40 cellular contexts compared by ENCODE assay signal in the genomic region with DNA sequence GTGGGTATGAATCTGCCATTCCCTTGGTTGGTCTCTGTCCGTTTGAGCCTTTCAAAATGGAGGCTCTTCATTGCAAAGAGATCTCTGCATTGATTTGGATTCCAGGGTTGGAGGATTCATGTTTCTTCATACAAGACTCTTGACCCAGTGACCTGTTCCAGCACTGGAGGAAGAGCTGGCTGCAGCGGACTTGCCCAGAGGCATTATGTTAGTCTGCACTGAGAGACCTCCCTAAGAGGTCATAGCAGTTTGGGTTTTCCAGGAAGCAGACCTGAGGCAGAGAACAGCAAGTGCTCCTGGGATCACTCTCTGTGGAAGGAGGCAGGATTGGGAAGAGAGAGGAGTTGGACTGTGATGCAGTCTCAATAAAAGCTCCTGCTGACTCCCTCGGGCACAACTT. TPM values are rescaled to one million over a fixed set of nuclear protein-coding genes. Genes with fewer than 3 reads are reported as not detected.
"Had no signal": no experiment of that assay in that cellular context is flagged by ENCODE, and none has a peak within 500 bp of the region (broad histone marks: within the 10 kb centered on the region; RNA-seq: fewer than 3 reads in every experiment).

No MANE protein-coding gene starts in this region.

- H3K27me3 ChIP-seq: ascending aorta, brain microvascular endothelial cell, breast epithelium, cardiac muscle cell had no signal

- H3K9me3 ChIP-seq: adrenal gland, ascending aorta, body of pancreas, breast epithelium had no signal

- H3K27ac ChIP-seq: adrenal gland, ascending aorta, body of pancreas, brain microvascular endothelial cell, breast epithelium, cardiac muscle cell had no signal

- H3K27ac Mint-ChIP-seq: activated naive CD4-positive, alpha-beta T cell treated with anti-CD3 and anti-CD28 coated beads for 36 hours; activated naive CD4-positive, alpha-beta T cell treated with anti-CD3 and anti-CD28 coated beads, Interleukin-2, amount 10 ng/mL, durations not matched to agents 7 days and 5 days; activated naive CD4-positive, alpha-beta T cell treated with anti-CD3 and anti-CD28 coated beads, Interleukin-2, amount 50 U/mL, for 24 hours; activated naive CD4-positive, alpha-beta T cell treated with anti-CD3 and anti-CD28 coated beads, Interleukin-2, amount 50 U/mL, for 72 hours; activated naive CD8-positive, alpha-beta T cell; activated naive CD8-positive, alpha-beta T cell treated with anti-CD3 and anti-CD28 coated beads for 36 hours; activated naive CD8-positive, alpha-beta T cell treated with anti-CD3 and anti-CD28 coated beads, Interleukin-2, amount 10 ng/mL, durations not matched to agents 7 days and 5 days; activated naive CD8-positive, alpha-beta T cell treated with anti-CD3 and anti-CD28 coated beads, Interleukin-2, amount 50 U/mL, for 24 hours; activated T-cell treated with anti-CD3 and anti-CD28 coated beads, Interleukin-2, amount 50 U/mL, for 24 hours; activated T-cell treated with anti-CD3 and anti-CD28 coated beads, Interleukin-2, amount 50 U/mL, for 72 hours; activated T-helper 1 cell treated with anti-CD3 and anti-CD28 coated beads, Interleukin-12 subunit alpha, Interleukin-12 subunit beta, Interleukin-2, Interleukin-4 antibody, amounts not matched to agents 30 ng/mL and 10 ng/mL and 1 ng/mL, durations not matched to agents 14 hours and 24 hours and 36 hours; activated T-helper 17 cell treated with anti-CD3 and anti-CD28 coated beads, Interleukin-2, amount 50 U/mL, for 72 hours; activated T-helper 2 cell treated with anti-CD3 and anti-CD28 coated beads, Interferon-gamma antibody, Interleukin-2, Interleukin-4, amounts not matched to agents 10 μg/mL and 5 μg/mL and 100 μg/mL, durations not matched to agents 14 hours and 24 hours and 36 hours; brain had no signal

- H3K4me3 Mint-ChIP-seq: activated naive CD4-positive, alpha-beta T cell treated with anti-CD3 and anti-CD28 coated beads for 36 hours; activated naive CD4-positive, alpha-beta T cell treated with anti-CD3 and anti-CD28 coated beads, Interleukin-2, amount 10 ng/mL, durations not matched to agents 7 days and 5 days; activated naive CD4-positive, alpha-beta T cell treated with anti-CD3 and anti-CD28 coated beads, Interleukin-2, amount 50 U/mL, for 24 hours; activated naive CD8-positive, alpha-beta T cell; activated naive CD8-positive, alpha-beta T cell treated with anti-CD3 and anti-CD28 coated beads for 36 hours; activated naive CD8-positive, alpha-beta T cell treated with anti-CD3 and anti-CD28 coated beads, Interleukin-2, amount 10 ng/mL, durations not matched to agents 7 days and 5 days; activated naive CD8-positive, alpha-beta T cell treated with anti-CD3 and anti-CD28 coated beads, Interleukin-2, amount 50 U/mL, for 24 hours; activated T-cell treated with anti-CD3 and anti-CD28 coated beads, Interleukin-2, amount 50 U/mL, for 24 hours; activated T-cell treated with anti-CD3 and anti-CD28 coated beads, Interleukin-2, amount 50 U/mL, for 4 hours; activated T-cell treated with anti-CD3 and anti-CD28 coated beads, Interleukin-2, amount 50 U/mL, for 72 hours; activated T-helper 1 cell treated with anti-CD3 and anti-CD28 coated beads, Interleukin-12 subunit alpha, Interleukin-12 subunit beta, Interleukin-2, Interleukin-4 antibody, amounts not matched to agents 30 ng/mL and 10 ng/mL and 1 ng/mL, durations not matched to agents 14 hours and 24 hours and 36 hours; activated T-helper 17 cell treated with anti-CD3 and anti-CD28 coated beads, Interleukin-2, amount 50 U/mL, for 72 hours; brain; central memory CD8-positive, alpha-beta T cell had no signal

- H3K4me3 ChIP-seq: adrenal gland, ascending aorta, body of pancreas, breast epithelium, cardiac muscle cell had no signal

- DNase-seq: activated effector memory CD4-positive, alpha-beta T cell treated with anti-CD3 and anti-CD28 coated beads, Interleukin-2, amount 50 U/mL, for 16 hours; activated effector memory CD4-positive, alpha-beta T cell treated with Interleukin-2 at 50 U/mL for 16 hours; activated gamma-delta T cell; activated gamma-delta T cell treated with Interleukin-2 at 50 U/mL for 16 hours; activated naive CD4-positive, alpha-beta T cell; activated naive CD4-positive, alpha-beta T cell treated with anti-CD3 and anti-CD28 coated beads for 36 hours; activated naive CD4-positive, alpha-beta T cell treated with anti-CD3 and anti-CD28 coated beads, Interleukin-2, amount 10 ng/mL, durations not matched to agents 7 days and 5 days; activated naive CD4-positive, alpha-beta T cell treated with anti-CD3 and anti-CD28 coated beads, Interleukin-2, amount 50 U/mL, for 16 hours; activated naive CD4-positive, alpha-beta T cell treated with Interleukin-2 at 50 U/mL for 16 hours; activated naive CD8-positive, alpha-beta T cell treated with anti-CD3 and anti-CD28 coated beads for 36 hours; activated naive CD8-positive, alpha-beta T cell treated with anti-CD3 and anti-CD28 coated beads, Interleukin-2, amount 10 ng/mL, durations not matched to agents 7 days and 5 days; activated naive CD8-positive, alpha-beta T cell treated with anti-CD3 and anti-CD28 coated beads, Interleukin-2, amount 50 U/mL, for 24 hours; activated T-cell treated with anti-CD3 and anti-CD28 coated beads, Interleukin-2, amount 50 U/mL, for 1 hour; activated T-cell treated with anti-CD3 and anti-CD28 coated beads, Interleukin-2, amount 50 U/mL, for 24 hours; activated T-cell treated with anti-CD3 and anti-CD28 coated beads, Interleukin-2, amount 50 U/mL, for 4 hours; activated T-cell treated with anti-CD3 and anti-CD28 coated beads, Interleukin-2, amount 50 U/mL, for 48 hours; activated T-cell treated with anti-CD3 and anti-CD28 coated beads, Interleukin-2, amount 50 U/mL, for 72 hours; adrenal gland; amniotic stem cell; amygdala; anterior cingulate cortex; aorta; body of pancreas; brain microvascular endothelial cell; caudate nucleus; central memory CD4-positive, alpha-beta T cell; cerebellar nuclear complex had no signal

- ATAC-seq: activated naive CD4-positive, alpha-beta T cell treated with anti-CD3 and anti-CD28 coated beads, Interleukin-2, amount 50 U/mL, for 72 hours; activated naive CD8-positive, alpha-beta T cell treated with anti-CD3 and anti-CD28 coated beads, Interleukin-2, amount 50 U/mL, for 24 hours; activated T-cell treated with anti-CD3 and anti-CD28 coated beads, Interleukin-2, amount 50 U/mL, for 4 hours; activated T-cell treated with anti-CD3 and anti-CD28 coated beads, Interleukin-2, amount 50 U/mL, for 72 hours; activated T-helper 17 cell treated with anti-CD3 and anti-CD28 coated beads, Interleukin-2, amount 50 U/mL, for 72 hours; body of pancreas had no signal

- H3K4me1 Mint-ChIP-seq: activated naive CD4-positive, alpha-beta T cell treated with anti-CD3 and anti-CD28 coated beads, Interleukin-2, amount 10 ng/mL, durations not matched to agents 7 days and 5 days; activated naive CD4-positive, alpha-beta T cell treated with anti-CD3 and anti-CD28 coated beads, Interleukin-2, amount 50 U/mL, for 24 hours; activated naive CD8-positive, alpha-beta T cell treated with anti-CD3 and anti-CD28 coated beads for 36 hours; activated naive CD8-positive, alpha-beta T cell treated with anti-CD3 and anti-CD28 coated beads, Interleukin-2, amount 10 ng/mL, durations not matched to agents 7 days and 5 days; activated naive CD8-positive, alpha-beta T cell treated with anti-CD3 and anti-CD28 coated beads, Interleukin-2, amount 50 U/mL, for 24 hours; activated T-helper 17 cell treated with anti-CD3 and anti-CD28 coated beads, Interleukin-2, amount 50 U/mL, for 72 hours; central memory CD8-positive, alpha-beta T cell had no signal

- H3K4me1 ChIP-seq: adrenal gland, ascending aorta, body of pancreas, breast epithelium had no signal

- H3K36me3 Mint-ChIP-seq: activated naive CD4-positive, alpha-beta T cell treated with anti-CD3 and anti-CD28 coated beads, Interleukin-2, amount 10 ng/mL, durations not matched to agents 7 days and 5 days; activated naive CD4-positive, alpha-beta T cell treated with anti-CD3 and anti-CD28 coated beads, Interleukin-2, amount 50 U/mL, for 24 hours; activated naive CD4-positive, alpha-beta T cell treated with anti-CD3 and anti-CD28 coated beads, Interleukin-2, amount 50 U/mL, for 72 hours; activated naive CD8-positive, alpha-beta T cell; activated naive CD8-positive, alpha-beta T cell treated with anti-CD3 and anti-CD28 coated beads for 36 hours; activated naive CD8-positive, alpha-beta T cell treated with anti-CD3 and anti-CD28 coated beads, Interleukin-2, amount 10 ng/mL, durations not matched to agents 7 days and 5 days; brain had no signal

- H3K9me3 Mint-ChIP-seq: activated naive CD4-positive, alpha-beta T cell treated with anti-CD3 and anti-CD28 coated beads for 36 hours; activated naive CD4-positive, alpha-beta T cell treated with anti-CD3 and anti-CD28 coated beads, Interleukin-2, amount 10 ng/mL, durations not matched to agents 7 days and 5 days; activated naive CD4-positive, alpha-beta T cell treated with anti-CD3 and anti-CD28 coated beads, Interleukin-2, amount 50 U/mL, for 24 hours; activated naive CD4-positive, alpha-beta T cell treated with anti-CD3 and anti-CD28 coated beads, Interleukin-2, amount 50 U/mL, for 72 hours; activated naive CD8-positive, alpha-beta T cell treated with anti-CD3 and anti-CD28 coated beads for 36 hours; activated naive CD8-positive, alpha-beta T cell treated with anti-CD3 and anti-CD28 coated beads, Interleukin-2, amount 10 ng/mL, durations not matched to agents 7 days and 5 days; activated naive CD8-positive, alpha-beta T cell treated with anti-CD3 and anti-CD28 coated beads, Interleukin-2, amount 50 U/mL, for 24 hours; activated T-cell treated with anti-CD3 and anti-CD28 coated beads, Interleukin-2, amount 50 U/mL, for 24 hours; activated T-cell treated with anti-CD3 and anti-CD28 coated beads, Interleukin-2, amount 50 U/mL, for 4 hours; activated T-cell treated with anti-CD3 and anti-CD28 coated beads, Interleukin-2, amount 50 U/mL, for 72 hours; activated T-helper 1 cell treated with anti-CD3 and anti-CD28 coated beads, Interleukin-12 subunit alpha, Interleukin-12 subunit beta, Interleukin-2, Interleukin-4 antibody, amounts not matched to agents 30 ng/mL and 10 ng/mL and 1 ng/mL, durations not matched to agents 14 hours and 24 hours and 36 hours; activated T-helper 17 cell treated with anti-CD3 and anti-CD28 coated beads, Interleukin-2, amount 50 U/mL, for 72 hours; activated T-helper 2 cell treated with anti-CD3 and anti-CD28 coated beads, Interferon-gamma antibody, Interleukin-2, Interleukin-4, amounts not matched to agents 10 μg/mL and 5 μg/mL and 100 μg/mL, durations not matched to agents 14 hours and 24 hours and 36 hours; central memory CD8-positive, alpha-beta T cell had no signal

- H3K36me3 ChIP-seq: adrenal gland, ascending aorta, brain microvascular endothelial cell, breast epithelium, cardiac muscle cell had no signal

RNA-seq across cellular contexts. Expression of a gene that starts 57.7 kb away (rescaled TPM):
- total RNA-seq: activated naive CD4-positive, alpha-beta T cell treated with anti-CD3 and anti-CD28 coated beads for 36 hours; activated naive CD4-positive, alpha-beta T cell treated with anti-CD3 and anti-CD28 coated beads, Interleukin-2, amount 50 U/mL, for 72 hours; activated naive CD8-positive, alpha-beta T cell treated with anti-CD3 and anti-CD28 coated beads for 36 hours; activated naive CD8-positive, alpha-beta T cell treated with anti-CD3 and anti-CD28 coated beads, Interleukin-2, amount 10 ng/mL, durations not matched to agents 7 days and 5 days; activated T-cell treated with anti-CD3 and anti-CD28 coated beads, Interleukin-2, amount 50 U/mL, for 4 hours; activated T-cell treated with anti-CD3 and anti-CD28 coated beads, Interleukin-2, amount 50 U/mL, for 72 hours; activated T-helper 1 cell treated with anti-CD3 and anti-CD28 coated beads, Interleukin-12 subunit alpha, Interleukin-12 subunit beta, Interleukin-2, Interleukin-4 antibody, amounts not matched to agents 30 ng/mL and 10 ng/mL and 1 ng/mL, durations not matched to agents 14 hours and 24 hours and 36 hours; activated T-helper 17 cell treated with anti-CD3 and anti-CD28 coated beads, Interleukin-2, amount 50 U/mL, for 72 hours; activated T-helper 2 cell treated with anti-CD3 and anti-CD28 coated beads, Interferon-gamma antibody, Interleukin-2, Interleukin-4, amounts not matched to agents 10 μg/mL and 5 μg/mL and 100 μg/mL, durations not matched to agents 14 hours and 24 hours and 36 hours; bronchial epithelial cell; chondrocyte had no signal
